In genomic region chr2:64838817-64839216, GRCh38 we compare ENCODE assay signal across 11 cellular contexts.
DNase-seq lines count a peak whose midpoint lies in the region; ATAC-seq and TF ChIP-seq lines count a peak whose summit lies in the region.
"Had no signal": no experiment of that assay in that cellular context is flagged by ENCODE, and none has a peak within 500 bp of the region (broad histone marks: within the 10 kb centered on the region; RNA-seq: fewer than 3 reads in every experiment).

No MANE protein-coding gene starts in this region.

- no peaks in the 10 kb centered on the region for H3K36me3 Mint-ChIP-seq in T-cell

- DNase-seq in 8988T (peak; percentile 66), HPDE6-E6E7 (ENCODE audit: extremely low spot score) (peak; percentile 78), ascending aorta (ENCODE audit: low spot score in 2 of 2) (peak; percentile 33 to 74), left lung (peak; percentile 73 to 79), activated T-cell treated with anti-CD3 and anti-CD28 coated beads for 4 hours (no peak), T-cell (no peak), activated gamma-delta T cell (lab: John Stamatoyannopoulos, UW) (no peak)
- DNase-seq: activated naive CD8-positive, alpha-beta T cell treated with anti-CD3 and anti-CD28 coated beads, Interleukin-2, amount 10 ng/mL, durations not matched to agents 7 days and 5 days; T-helper 9 cell had no signal

- peaks cover 8 to 11% (median 11%) of the 10 kb centered on the region in 3 donors for H3K4me1 Mint-ChIP-seq in T-cell

- intact Hi-C loops in ascending aorta (cut with DNase I) (no loop called here), left lung (cut with DNase I) (no loop called here)

- H3K4me3 Mint-ChIP-seq in T-cell, result no peak overlapping the region
- H3K4me3 Mint-ChIP-seq: activated naive CD8-positive, alpha-beta T cell treated with anti-CD3 and anti-CD28 coated beads, Interleukin-2, amount 10 ng/mL, durations not matched to agents 7 days and 5 days had no signal

- H3K4me1 ChIP-seq in ascending aorta (peaks cover 0 to 9% of the 10 kb centered on the region in 2 donors), left lung (peaks cover 0 to 55% of the 10 kb centered on the region in 2 donors)

- CTCF ChIA-PET in T-cell (lab: Charles Lee), result interaction anchor here (0.6 to 0.7 kb wide), 5 partner anchors 56 to 891 kb away, joined by 3 to 6 read pairs (median 5); no protein-coding TSS in a partner anchor

- TF ChIP-seq CTCF in ascending aorta (IDR thresholded peaks at IDR 0.05), result no peak
- TF ChIP-seq CTCF in left lung (IDR thresholded peaks at IDR 0.05), result no peak

- no peak overlapping the region for H3K27ac Mint-ChIP-seq in T-cell
- H3K27ac Mint-ChIP-seq: activated naive CD8-positive, alpha-beta T cell treated with anti-CD3 and anti-CD28 coated beads, Interleukin-2, amount 10 ng/mL, durations not matched to agents 7 days and 5 days had no signal

- H3K27me3 ChIP-seq in ascending aorta, result no peaks in the 10 kb centered on the region
- no peaks in the 10 kb centered on the region for H3K27me3 ChIP-seq in left lung

- POLR2A ChIA-PET in T-cell (lab: Charles Lee), result interaction anchor here in 1 of 2 donors (0.6 kb wide), 2 partner anchors 19 to 187 kb away, joined by 4 to 9 read pairs; no protein-coding TSS in a partner anchor

- H3K36me3 ChIP-seq in ascending aorta (no peaks in the 10 kb centered on the region), left lung (no peaks in the 10 kb centered on the region)

- H3K9me3 Mint-ChIP-seq in T-cell, result no peaks in the 10 kb centered on the region
- H3K9me3 Mint-ChIP-seq: activated naive CD8-positive, alpha-beta T cell treated with anti-CD3 and anti-CD28 coated beads, Interleukin-2, amount 10 ng/mL, durations not matched to agents 7 days and 5 days had no signal

- H3K27ac ChIP-seq in ascending aorta (peak overlapping the region in 1 of 2 donors; percentile 37), left lung (peak overlapping the region in 1 of 2 donors; percentile 78)
- H3K27ac ChIP-seq: C4-2B had no signal

- H3K27me3 Mint-ChIP-seq in T-cell, result peaks cover 2 to 10% of the 10 kb centered on the region in 2 donors

- H3K9me3 ChIP-seq in ascending aorta (no peaks in the 10 kb centered on the region), left lung (no peaks in the 10 kb centered on the region)

- peak; percentile 70 for ATAC-seq in left lung
- ATAC-seq in T-cell (replicated peaks in 1 of 4), result no peak
- ATAC-seq in GM21515 (IDR thresholded peaks at IDR 0.05; ENCODE audit: unreplicated experiment), result no peak

- no peak overlapping the region for H3K4me3 ChIP-seq in ascending aorta
- H3K4me3 ChIP-seq in left lung, result no peak overlapping the region

Comparison
In these comparisons a context has a peak if more than half of its experiments do, and no peak if none do; other contexts are left out.
1. DNase-seq: peak in 8988T (single experiment), HPDE6-E6E7 (single experiment), ascending aorta (2 of 2) and left lung (2 of 2); none in activated T-cell treated with anti-CD3 and anti-CD28 coated beads for 4 hours (single experiment), T-cell (0 of 34) and activated gamma-delta T cell (single experiment).